ENCODE assay signal across 10 cellular contexts in genomic region chr14:68924392-68925158, GRCh38. TPM values are rescaled to one million over a fixed set of nuclear protein-coding genes. Genes with fewer than 3 reads are reported as not detected.
DNase-seq lines count a peak whose midpoint lies in the region; ATAC-seq and TF ChIP-seq lines count a peak whose summit lies in the region.
"Had no signal": no experiment of that assay in that cellular context is flagged by ENCODE, and none has a peak within 500 bp of the region (broad histone marks: within the 10 kb centered on the region; RNA-seq: fewer than 3 reads in every experiment).

No MANE protein-coding gene starts in this region.

- WGBS in H9 (ENCODE audit: extremely low coverage, insufficient read length, low lambda C conversion rate): no CpG with 5 or more reads among the region's 9 CpGs

- no peaks in the 10 kb centered on the region for H3K27me3 Mint-ChIP-seq in H9 (ENCODE audit: low read depth)
- no peaks in the 10 kb centered on the region for H3K27me3 Mint-ChIP-seq in activated naive CD8-positive, alpha-beta T cell

- no peak overlapping the region for H3K23ac ChIP-seq in H9 (ENCODE audit: insufficient read length, low read depth, low read length)

- no peak overlapping the region for H3T11ph ChIP-seq in H9 (ENCODE audit: low read length)

- no peaks in the 10 kb centered on the region for H3K23me2 ChIP-seq in H9 (ENCODE audit: insufficient read length, low read depth, low read length, poor library complexity, severe bottlenecking)

- H2AK5ac ChIP-seq in H9 (ENCODE audit: insufficient read length, low read length): no peak overlapping the region

- peaks cover 5% of the 10 kb centered on the region; the same call in 1 of the 2 replicates for H3K4me1 ChIP-seq in H9 (ENCODE audit: insufficient read depth, low read length)
- peaks cover 0 to 54% of the 10 kb centered on the region in 2 donors for H3K4me1 ChIP-seq in right atrium auricular region

- H3K4me3 Mint-ChIP-seq in H9: no peak overlapping the region
- H3K4me3 Mint-ChIP-seq in activated naive CD8-positive, alpha-beta T cell: no peak overlapping the region

- H3K9ac ChIP-seq in H9 (ENCODE audit: extremely low read depth, insufficient read length, low read length): no peak overlapping the region

- no peak overlapping the region for H2BK15ac ChIP-seq in H9 (ENCODE audit: low read depth, low read length)

- H3K18ac ChIP-seq in H9 (ENCODE audit: insufficient read length, low read depth, low read length): peak overlapping the region; percentile 64

- H2BK12ac ChIP-seq in H9 (ENCODE audit: insufficient read length, low read depth, low read length): no peak overlapping the region

- H3K27ac Mint-ChIP-seq in H9: peak overlapping the region; percentile 15 to 88 (median 34); a peak in 5 of 7 replicates
- H3K27ac Mint-ChIP-seq in activated naive CD8-positive, alpha-beta T cell: peak overlapping the region; percentile 86

- no peaks in the 10 kb centered on the region for H4K20me1 ChIP-seq in H9 (ENCODE audit: control insufficient read depth, insufficient read depth, insufficient read length)

- peaks cover 6% of the 10 kb centered on the region for H3K79me1 ChIP-seq in H9 (ENCODE audit: insufficient read depth, low read depth, low read length, poor library complexity, severe bottlenecking)

- no peak overlapping the region for H2BK20ac ChIP-seq in H9 (ENCODE audit: low read depth, low read length, poor library complexity, severe bottlenecking)

- H3K4me1 Mint-ChIP-seq in H9: peaks cover 49 to 52% of the 10 kb centered on the region in 2 experiments
- peaks cover 77% of the 10 kb centered on the region for H3K4me1 Mint-ChIP-seq in activated naive CD8-positive, alpha-beta T cell (ENCODE audit: low read depth)

- H3K14ac ChIP-seq in H9 (ENCODE audit: insufficient read depth, low read length): no peak overlapping the region

- H3K27me3 ChIP-seq in H9 (ENCODE audit: insufficient read depth, low read length): no peaks in the 10 kb centered on the region
- H3K27me3 ChIP-seq in right atrium auricular region: no peaks in the 10 kb centered on the region

- H3K4me3 ChIP-seq in right atrium auricular region: no peak overlapping the region

- H3K4me2 ChIP-seq in H9 (ENCODE audit: insufficient read depth, insufficient read length, low read length): no peak overlapping the region

- H4K8ac ChIP-seq in H9 (replicated peaks; ENCODE audit: insufficient read length, low read depth, low read length): no peak overlapping the region

- intact Hi-C loops in sciatic nerve (cut with DNase I): no loop called here

- H2BK120ac ChIP-seq in H9 (ENCODE audit: low read depth, low read length, poor library complexity, severe bottlenecking): no peak overlapping the region

- H3K36me3 Mint-ChIP-seq in H9 (ENCODE audit: insufficient read depth in 1 of 3, low read depth in 3 of 3): peaks cover 46 to 64% (median 51%) of the 10 kb centered on the region in 3 experiments
- peaks cover 18% of the 10 kb centered on the region for H3K36me3 Mint-ChIP-seq in activated naive CD8-positive, alpha-beta T cell

- H3K36me3 ChIP-seq in right atrium auricular region: peaks cover 43% of the 10 kb centered on the region

- ATAC-seq in sciatic nerve: peak; percentile 46
- no peak for ATAC-seq in HG02571 (IDR thresholded peaks at IDR 0.05; ENCODE audit: unreplicated experiment)

- H3K56ac ChIP-seq in H9 (ENCODE audit: insufficient read length, low read depth, low read length): no peak overlapping the region

- no peak overlapping the region for H4K91ac ChIP-seq in H9 (ENCODE audit: insufficient read length, low read depth, low read length)

- H3K4ac ChIP-seq in H9 (ENCODE audit: low read depth, low read length): no peak overlapping the region

- H3K27ac ChIP-seq in H9 (ENCODE audit: insufficient read length, low read depth, low read length) (no peak overlapping the region), right atrium auricular region (peak overlapping the region; percentile 66 to 79)

- H4K5ac ChIP-seq in H9 (ENCODE audit: insufficient read length, low read depth, low read length): no peak overlapping the region

- TF ChIP-seq CTCF in H9 (conservative IDR thresholded peaks at IDR 0.05) (no peak), right atrium auricular region (IDR thresholded peaks at IDR 0.05) (no peak)

- H3K9me3 ChIP-seq in H9 (ENCODE audit: control insufficient read depth, low read depth, low read length) (no peaks in the 10 kb centered on the region), right atrium auricular region (no peaks in the 10 kb centered on the region)

- no peak overlapping the region for H2AFZ ChIP-seq in H9 (ENCODE audit: low read length)

- 0 out of 5 replicates have a peak, but pooled peaks cover 0 to 3% of the 10 kb centered on the region in 2 experiments for H3K9me3 Mint-ChIP-seq in H9
- no peaks in the 10 kb centered on the region for H3K9me3 Mint-ChIP-seq in activated naive CD8-positive, alpha-beta T cell (ENCODE audit: low read depth)

- no peak overlapping the region for H2BK5ac ChIP-seq in H9 (ENCODE audit: insufficient read length, low read length)

- peaks cover 9% of the 10 kb centered on the region; the same call in 1 of the 2 replicates for H3K79me2 ChIP-seq in H9 (ENCODE audit: insufficient read depth, low read length)

- DNase-seq in H9 (no peak), right atrium auricular region (ENCODE audit: low spot score) (no peak), sciatic nerve (ENCODE audit: low spot score) (no peak), NOMO-1 treated with dmso at 0.1 percent for 144 hours (lab: John Stamatoyannopoulos, UW; ENCODE audit: unreplicated experiment) (no peak), GF-D8 (lab: John Stamatoyannopoulos, UW) (no peak)
- DNase-seq in effector CD8-positive, alpha-beta T cell (lab: John Stamatoyannopoulos, UW): no peak
- DNase-seq: Karpas-422, NCI-H82 had no signal

RNA-seq across cellular contexts. Expression of gene ACTN1, which starts 54.5 kb away (rescaled TPM):
- total RNA-seq in H9 (2021) (218 and 219 TPM in 2 replicates), right atrium auricular region (100 to 1,000 TPM; 170 to 316 TPM), sciatic nerve (216 TPM)
